Comparison of ENCODE assay signal across 8 cellular contexts in genomic region chr3:156681003-156681402, GRCh38. TPM values are rescaled to one million over a fixed set of nuclear protein-coding genes. Genes with fewer than 3 reads are reported as not detected.
DNase-seq lines count a peak whose midpoint lies in the region; ATAC-seq, FAIRE-seq and TF ChIP-seq lines count a peak whose summit lies in the region.

No MANE protein-coding gene starts in this region.

- peaks cover 14% of the 10 kb centered on the region for H4K20me1 ChIP-seq in mammary epithelial cell (ENCODE audit: insufficient read depth, low read length)

- peak; percentile 72 for FAIRE-seq in GM19239 (lab: Jason Lieb, UNC)

- ATAC-seq in HG03139 (IDR thresholded peaks at IDR 0.05; ENCODE audit: unreplicated experiment), result peak; percentile 75

- peak overlapping the region; percentile 35 for H3K27ac Mint-ChIP-seq in Caco-2 (ENCODE audit: unreplicated experiment)

- no peaks in the 10 kb centered on the region for H3K9me3 Mint-ChIP-seq in Caco-2 (ENCODE audit: unreplicated experiment)

- dilution Hi-C loops in mammary epithelial cell (cut with HindIII; ENCODE audit: low sequenced_read_pairs), result no loop called here

- H3K4me2 ChIP-seq in mammary epithelial cell (ENCODE audit: insufficient read depth, low read depth, low read length), result peak overlapping the region; percentile 74

- no peak overlapping the region for H2AFZ ChIP-seq in mammary epithelial cell (ENCODE audit: low read depth, low read length)

- H3K4me1 Mint-ChIP-seq in Caco-2 (ENCODE audit: low read depth, unreplicated experiment), result peaks cover 20% of the 10 kb centered on the region

- 0% methylated on average over 4 of the region's 4 CpGs for WGBS in mammary epithelial cell (ENCODE audit: low coverage, missing lambda C conversion rate)

- H3K4me3 ChIP-seq in Caco-2 (ENCODE audit: low read depth, low read length) (no peak overlapping the region), mammary epithelial cell (replicated peaks in 1 of 3; ENCODE audit: insufficient read depth in 1 of 3, low read depth in 2 of 3, low read length in 3 of 3) (peak overlapping the region in 1 of 3 experiments; percentile 94)

- H3K27ac ChIP-seq in mammary epithelial cell (ENCODE audit: insufficient read depth, low read depth, low read length), result peak overlapping the region; percentile 99

- peaks cover 12% of the 10 kb centered on the region for H3K4me1 ChIP-seq in Caco-2
- H3K4me1 ChIP-seq in mammary epithelial cell (ENCODE audit: insufficient read depth, low read length), result peaks cover 84% of the 10 kb centered on the region

- in situ Hi-C loops in mammary epithelial cell (cut with MboI; ENCODE audit: low sequenced_read_pairs in 2 of 2), result loop anchor here (10.0 to 25.0 kb wide), 3 partner anchors 134 to 454 kb away; no protein-coding TSS in a partner anchor

- peak overlapping the region; percentile 87 for H3K9ac ChIP-seq in mammary epithelial cell (ENCODE audit: insufficient read depth, low read length)

- BruUV-seq in Caco-2 (replicated peaks; lab: Mats Ljungman, UMichigan) (no TSS peak), mammary epithelial cell (replicated peaks; lab: Mats Ljungman, UMichigan) (no TSS peak)

- H3K9me3 ChIP-seq in Caco-2 (no peaks in the 10 kb centered on the region), mammary epithelial cell (replicated peaks; ENCODE audit: insufficient read depth, low read length) (no peaks in the 10 kb centered on the region)

- peaks cover 39% of the 10 kb centered on the region for H3K36me3 Mint-ChIP-seq in Caco-2 (ENCODE audit: insufficient read depth, unreplicated experiment)

- intact Hi-C loops in Caco-2 (cut with micrococcal nuclease; ENCODE audit: unreplicated experiment) (no loop called here), mammary epithelial cell (cut with micrococcal nuclease) (loop anchor here (2.0 kb wide), 1 partner anchor 136 kb away; no protein-coding TSS in a partner anchor)

- H3K79me2 ChIP-seq in mammary epithelial cell (ENCODE audit: insufficient read depth, low read length), result peaks cover 100% of the 10 kb centered on the region

- H3K36me3 ChIP-seq in Caco-2 (ENCODE audit: control insufficient read depth, insufficient read depth, low read length) (no peaks in the 10 kb centered on the region), mammary epithelial cell (ENCODE audit: insufficient read depth, low read length) (peaks cover 53% of the 10 kb centered on the region)

- H3K27me3 ChIP-seq in Caco-2 (replicated peaks; ENCODE audit: control insufficient read depth, insufficient read depth, low read length), result no peaks in the 10 kb centered on the region
- no peaks in the 10 kb centered on the region for H3K27me3 ChIP-seq in mammary epithelial cell (ENCODE audit: insufficient read depth, low read length)

- POLR2A ChIA-PET in Caco-2 (lab: Charles Lee), result interaction anchor here (0.6 to 1.5 kb wide), 2 partner anchors 81 to 126 kb away, joined by 3 read pairs; partner anchors contain the start of gene SSR3

- TF ChIP-seq CTCF in Caco-2 (IDR thresholded peaks at IDR 0.05; ENCODE audit: insufficient read depth in 1 of 2, low read depth in 1 of 2, low read length in 1 of 2, severe bottlenecking in 1 of 2, unreplicated experiment in 1 of 2) (no peak), mammary epithelial cell (conservative IDR thresholded peaks at IDR 0.05 in 1 of 2, IDR thresholded peaks at IDR 0.05 in 1 of 2; ENCODE audit: extremely low read depth in 1 of 2, insufficient read depth in 1 of 2, low read depth in 1 of 2, low read length in 2 of 2) (no peak)

- no peaks in the 10 kb centered on the region for H3K27me3 Mint-ChIP-seq in Caco-2 (ENCODE audit: insufficient read depth, unreplicated experiment)

- no peak overlapping the region for H3K4me3 Mint-ChIP-seq in Caco-2 (ENCODE audit: unreplicated experiment)

- CTCF ChIA-PET in Caco-2 (lab: Charles Lee) (no interaction called here), mammary epithelial cell (lab: Charles Lee; ENCODE audit: low non-redundant PET) (interaction anchor here (0.6 to 0.7 kb wide), 3 partner anchors 10 to 171 kb away, joined by 3 to 4 read pairs (median 3); no protein-coding TSS in a partner anchor)

- peak; percentile 66 to 81 for DNase-seq in Caco-2
- no peak for DNase-seq in GM19239 (ENCODE audit: insufficient read length, low spot score)
- DNase-seq in NCI-H526 treated with DMSO at 0.1 percent for 48 hours (lab: John Stamatoyannopoulos, UW), result peak; percentile 95
- DNase-seq in mammary epithelial cell, result peak; percentile 97
- peak; percentile 38 for DNase-seq in medulla oblongata (ENCODE audit: extremely low spot score)
- no peak for DNase-seq in HK-2 (ENCODE audit: unreplicated experiment)
- no peak for DNase-seq in activated effector memory CD4-positive, alpha-beta T cell treated with Interleukin-2 at 50 U/mL for 16 hours

RNA-seq across cellular contexts. Expression of gene TIPARP, which starts 6.6 kb away (rescaled TPM):
- total RNA-seq in Caco-2 (2022) (15.8 and 18.2 TPM in 2 replicates), mammary epithelial cell (100 to 1,000 TPM; 171 to 229 TPM)
- polyA plus RNA-seq in mammary epithelial cell, result 34.4 TPM
- polyA minus RNA-seq in mammary epithelial cell, result 196 TPM

Comparison
In these comparisons a context has a peak if more than half of its experiments do, and no peak if none do; other contexts are left out.
1. DNase-seq: peak in Caco-2 (2 of 2), NCI-H526 treated with DMSO at 0.1 percent for 48 hours (single experiment), mammary epithelial cell (single experiment) and medulla oblongata (single experiment); none in GM19239 (single experiment), HK-2 (single experiment) and activated effector memory CD4-positive, alpha-beta T cell treated with Interleukin-2 at 50 U/mL for 16 hours (single experiment).